10 cellular contexts compared by ENCODE assay signal in the genomic region with DNA sequence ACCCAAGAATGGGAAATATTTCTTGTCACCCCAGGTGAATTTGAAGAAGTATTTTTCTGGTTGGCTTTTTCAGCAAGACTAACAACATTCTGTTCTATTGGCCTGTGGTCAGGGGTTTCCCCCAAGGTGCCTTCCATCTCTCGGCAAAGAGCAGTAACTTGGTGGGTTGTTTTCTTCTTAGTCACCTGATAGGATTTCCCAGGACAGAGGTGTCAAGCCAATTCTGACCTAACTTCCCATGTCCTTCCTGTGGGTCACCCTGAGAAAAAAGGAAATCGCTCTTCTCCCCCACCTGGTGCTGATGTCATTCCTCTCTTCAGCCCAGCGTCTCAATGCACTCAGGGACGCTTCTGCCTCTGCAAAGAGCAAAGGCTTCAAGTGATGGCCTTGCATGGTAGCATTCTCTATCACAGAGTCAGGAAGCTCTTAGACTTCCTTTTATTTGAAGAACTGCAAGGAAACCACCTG. TPM values are rescaled to one million over a fixed set of nuclear protein-coding genes. Genes with fewer than 3 reads are reported as not detected.
DNase-seq lines count a peak whose midpoint lies in the region; ATAC-seq, FAIRE-seq and TF ChIP-seq lines count a peak whose summit lies in the region.
"Had no signal": no experiment of that assay in that cellular context is flagged by ENCODE, and none has a peak within 500 bp of the region (broad histone marks: within the 10 kb centered on the region; RNA-seq: fewer than 3 reads in every experiment).

No MANE protein-coding gene starts in this region.

- H2AFZ ChIP-seq in GM12878 (ENCODE audit: control insufficient read depth, low read depth, low read length) = peak overlapping the region; percentile 73

- CTCF ChIA-PET in GM12878 (lab: Yijun Ruan, JAX) = interaction anchor here (2.7 kb wide), 1 partner anchor 17 kb away, joined by 10 read pairs; no protein-coding TSS in a partner anchor

- TF ChIP-seq POLR2A in GM12878 (IDR thresholded peaks at IDR 0.05; ENCODE audit: low read depth, low read length) = no peak

- no TSS peak for BruUV-seq in GM12878 (replicated peaks; lab: Mats Ljungman, UMichigan)

- no peaks in the 10 kb centered on the region; a peak in 1 of 4 replicates for H3K27me3 ChIP-seq in GM12878 (replicated peaks in 1 of 2; ENCODE audit: control insufficient read depth in 2 of 2, insufficient read depth in 2 of 2, low read length in 1 of 2)

- no peak for FAIRE-seq in RCC 7860 (lab: Jason Lieb, UNC)
- FAIRE-seq in GM12878 (lab: Jason Lieb, UNC) = peak; percentile 88

- DNase-seq in RCC 7860 (ENCODE audit: low spot score) = peak; percentile 29
- DNase-seq in GM12878 (ENCODE audit: low read depth, low spot score) = peak; percentile 63
- DNase-seq in stimulated activated naive CD8-positive, alpha-beta T cell treated with anti-CD3 and anti-CD28 coated beads, Interleukin-15, Interleukin-2, amounts not matched to agents 100 U/mL and 50 U/mL, for 24 hours = peak; percentile 71
- no peak for DNase-seq in cerebellum (ENCODE audit: low spot score)
- no peak for DNase-seq in C1 segment of cervical spinal cord (lab: John Stamatoyannopoulos, UW)
- DNase-seq in mucosa of gallbladder (ENCODE audit: low spot score) = no peak

- H3K9ac ChIP-seq in GM12878 (ENCODE audit: control insufficient read depth, insufficient read depth, low read length) = no peak overlapping the region

- no peak for TF ChIP-seq RAD21 in GM12878 (IDR thresholded peaks at IDR 0.05; ENCODE audit: insufficient read depth, low read depth, low read length)

- in situ Hi-C loops in GM12878 (cut with MboI) = no loop called here

- SMC1A ChIA-PET in GM12878 (lab: Charles Lee; ENCODE audit: uncharacterized antibody, unreplicated experiment) = interaction anchor here (0.5 to 1.6 kb wide), 5 partner anchors 13 to 819 kb away, joined by 3 to 5 read pairs (median 3); no protein-coding TSS in a partner anchor

- H3K4me3 ChIP-seq in GM08714 (ENCODE audit: low read length) (peak overlapping the region; percentile 2; the same call in 1 of the 2 replicates), GM12878 (peak overlapping the region; percentile 3; the same call in 1 of the 2 replicates)
- H3K4me3 ChIP-seq: skin epidermis had no signal

- peak; percentile 85 for ATAC-seq in GM21737 (IDR thresholded peaks at IDR 0.05; ENCODE audit: unreplicated experiment)
- ATAC-seq in GM12878 = peak; percentile 93
- peak; percentile 89 for ATAC-seq in stimulated activated naive CD8-positive, alpha-beta T cell treated with anti-CD3 and anti-CD28 coated beads, Interleukin-15, Interleukin-2, amounts not matched to agents 100 U/mL and 50 U/mL, for 24 hours

- H3K36me3 ChIP-seq in GM12878 (ENCODE audit: control insufficient read depth in 2 of 2, insufficient read depth in 2 of 2, low read length in 1 of 2) = no peaks in the 10 kb centered on the region

- H4K20me1 ChIP-seq in GM12878 (ENCODE audit: control insufficient read depth, insufficient read depth) = no peaks in the 10 kb centered on the region

- H3K9me3 ChIP-seq in GM12878 (replicated peaks; ENCODE audit: control insufficient read depth, insufficient read depth, low read length) = no peaks in the 10 kb centered on the region

- RAD21 ChIA-PET in GM12878 (lab: Charles Lee; ENCODE audit: unreplicated experiment) = no interaction called here

- no peak for TF ChIP-seq EP300 in GM12878 (IDR thresholded peaks at IDR 0.05; ENCODE audit: borderline replicate concordance in 1 of 2, control insufficient read depth in 1 of 2, low read depth in 2 of 2, low read length in 2 of 2)

- peak overlapping the region; percentile 7 for H3K4me2 ChIP-seq in GM12878 (ENCODE audit: control insufficient read depth, insufficient read depth)

- TF ChIP-seq CTCF in GM12878 (IDR thresholded peaks at IDR 0.05 in 2 of 3, conservative IDR thresholded peaks at IDR 0.05 in 1 of 3; ENCODE audit: control insufficient read depth in 2 of 3, extremely low read depth in 1 of 3, insufficient read depth in 1 of 3, low read depth in 3 of 3, low read length in 3 of 3) = no peak

- POLR2A ChIA-PET in GM12878 (lab: Charles Lee) = no interaction called here

- WGBS in GM12878 (ENCODE audit: insufficient coverage, insufficient replicate concordance, low lambda C conversion rate, missing lambda C conversion rate) = 2% methylated on average over 4 of the region's 4 CpGs

- intact Hi-C loops in GM12878 (cut with micrococcal nuclease; ENCODE audit: unreplicated experiment) = no loop called here

- 0 out of 2 replicates have a peak, but pooled peaks cover 2% of the 10 kb centered on the region for H3K4me1 ChIP-seq in GM12878 (ENCODE audit: control insufficient read depth, insufficient read depth, low read length)

- H3K27ac ChIP-seq in GM12878 (ENCODE audit: control insufficient read depth, insufficient read depth) = no peak overlapping the region

- H3K79me2 ChIP-seq in GM12878 (ENCODE audit: control insufficient read depth, insufficient read depth, low read length) = no peaks in the 10 kb centered on the region

TF ChIP-seq in GM12878, 131 proteins besides CTCF, POLR2A, EP300 and RAD21 (continues in another document):
- TF ChIP-seq, protein P1, sequence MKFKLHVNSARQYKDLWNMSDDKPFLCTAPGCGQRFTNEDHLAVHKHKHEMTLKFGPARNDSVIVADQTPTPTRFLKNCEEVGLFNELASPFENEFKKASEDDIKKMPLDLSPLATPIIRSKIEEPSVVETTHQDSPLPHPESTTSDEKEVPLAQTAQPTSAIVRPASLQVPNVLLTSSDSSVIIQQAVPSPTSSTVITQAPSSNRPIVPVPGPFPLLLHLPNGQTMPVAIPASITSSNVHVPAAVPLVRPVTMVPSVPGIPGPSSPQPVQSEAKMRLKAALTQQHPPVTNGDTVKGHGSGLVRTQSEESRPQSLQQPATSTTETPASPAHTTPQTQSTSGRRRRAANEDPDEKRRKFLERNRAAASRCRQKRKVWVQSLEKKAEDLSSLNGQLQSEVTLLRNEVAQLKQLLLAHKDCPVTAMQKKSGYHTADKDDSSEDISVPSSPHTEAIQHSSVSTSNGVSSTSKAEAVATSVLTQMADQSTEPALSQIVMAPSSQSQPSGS (IDR thresholded peaks at IDR 0.05; ENCODE audit: low read length) = peak; percentile 77; the same call in 1 of the 2 replicates
- TF ChIP-seq IRF4 (IDR thresholded peaks at IDR 0.05; ENCODE audit: low read depth, low read length) = 0 out of 2 replicates have a peak, but pooled peaks have one; percentile 11
- TF ChIP-seq JUNB (IDR thresholded peaks at IDR 0.05) = peak; percentile 35; the same call in 1 of the 2 replicates
- peak; percentile 91 for TF ChIP-seq RUNX3 (IDR thresholded peaks at IDR 0.05; ENCODE audit: low read length)
- TF ChIP-seq SIN3A (IDR thresholded peaks at IDR 0.05; ENCODE audit: low read depth, low read length) = no peak
- TF ChIP-seq RELA (IDR thresholded peaks at IDR 0.05; ENCODE audit: borderline replicate concordance, partially characterized antibody) = no peak
- 0 out of 4 replicates have a peak, but pooled peaks of 1 of the 2 experiments have one; percentile 18 for TF ChIP-seq BHLHE40 (IDR thresholded peaks at IDR 0.05; ENCODE audit: borderline replicate concordance in 1 of 2, low read depth in 2 of 2, low read length in 1 of 2)
- 0 out of 2 replicates have a peak, but pooled peaks have one; percentile 34 for TF ChIP-seq DPF2 (IDR thresholded peaks at IDR 0.05)
- no peak for TF ChIP-seq CBFB (IDR thresholded peaks at IDR 0.05; ENCODE audit: low read depth)
- TF ChIP-seq MEF2B (IDR thresholded peaks at IDR 0.05; ENCODE audit: partially characterized antibody, poor library complexity, severe bottlenecking) = peak; percentile 22
- peak in 1 of 2 experiments; percentile 83; a peak in 2 of 4 replicates for TF ChIP-seq ETV6 (conservative IDR thresholded peaks at IDR 0.05 in 1 of 2, IDR thresholded peaks at IDR 0.05 in 1 of 2; ENCODE audit: borderline replicate concordance in 1 of 2, low read depth in 1 of 2)

RNA-seq across cellular contexts. Expression of a gene that starts 16.1 kb away (rescaled TPM):
- 0.44 TPM in 1 of 2 replicates, not detected in the other for total RNA-seq in GM12878 (2013; cell fraction: nucleolus; rRNA removed)
- total RNA-seq in GM12878 (2014; rRNA removed) = 0.11 and 0.17 TPM in 2 replicates
- total RNA-seq in GM12878 (2014; rRNA removed; fragmentation: Illumina TruSeq; extraction: Trizol) = 0.14 TPM in 1 of 2 replicates, not detected in the other
- 0.28 and 0.69 TPM in 2 replicates for total RNA-seq in GM12878 (2021)
- not detected for polyA plus RNA-seq in GM12878 (2011; ENCODE audit: low read depth)
- polyA plus RNA-seq in GM12878 (2011; rRNA removed) = 1.4 and 2.5 TPM in 2 replicates
- polyA plus RNA-seq in GM12878 (2011; cell fraction: cytosol; rRNA removed) = 0.39 and 0.48 TPM in 2 replicates
- polyA plus RNA-seq in GM12878 (2011; cell fraction: nucleus; rRNA removed) = 0.48 and 0.83 TPM in 2 replicates
- polyA plus RNA-seq in GM12878 (2012) = 0.24 TPM in 1 of 2 replicates, not detected in the other
- polyA plus RNA-seq in GM12878 (2014; fragmentation: Illumina TruSeq; extraction: Trizol) = 0.10 and 0.36 TPM in 2 replicates
- polyA plus RNA-seq in GM12878 (2014; fragmentation: Nextera tagmentation; extraction: Ambion mirVana) = under 1 TPM; 0.23 to 0.66 TPM
- polyA plus RNA-seq in GM12878 (2014; rRNA removed) = 0.10 and 0.54 TPM in 2 replicates
- under 1 TPM in 1 of 2 experiments, not detected in 1; 0.23 TPM for polyA plus RNA-seq in GM12878 (2016; fragmentation: Nextera tagmentation; extraction: Ambion mirVana)
- 0.59 TPM in 1 of 2 replicates, not detected in the other for polyA minus RNA-seq in GM12878 (2011; rRNA and poly(A)+ RNA removed)
- polyA minus RNA-seq in GM12878 (2011; cell fraction: cytosol; rRNA and poly(A)+ RNA removed) = not detected in 2 replicates
- polyA minus RNA-seq in GM12878 (2011; cell fraction: nucleus; rRNA and poly(A)+ RNA removed) = 0.48 TPM in 1 of 2 replicates, not detected in the other
- not detected for total RNA-seq in cerebellum
- total RNA-seq in mucosa of gallbladder = 0.66 TPM
- total RNA-seq: dermis microvascular lymphatic vessel endothelial cell had no signal

RNA-seq across cellular contexts. Expression of a gene that starts 50.0 kb away (rescaled TPM):
- not detected in 2 replicates for total RNA-seq in GM12878 (2013; cell fraction: nucleolus; rRNA removed)
- not detected in 2 replicates for total RNA-seq in GM12878 (2014; rRNA removed)
- total RNA-seq in GM12878 (2014; rRNA removed; fragmentation: Illumina TruSeq; extraction: Trizol) = not detected in 2 replicates
- total RNA-seq in GM12878 (2021) = not detected in 2 replicates
- polyA plus RNA-seq in GM12878 (2011; ENCODE audit: low read depth) = not detected
- polyA plus RNA-seq in GM12878 (2011; rRNA removed) = not detected in 2 replicates
- polyA plus RNA-seq in GM12878 (2011; cell fraction: cytosol; rRNA removed) = not detected in 2 replicates
- polyA plus RNA-seq in GM12878 (2011; cell fraction: nucleus; rRNA removed) = not detected in 2 replicates
- not detected in 2 replicates for polyA plus RNA-seq in GM12878 (2012)
- polyA plus RNA-seq in GM12878 (2014; fragmentation: Illumina TruSeq; extraction: Trizol) = not detected in 2 replicates
- polyA plus RNA-seq in GM12878 (2014; fragmentation: Nextera tagmentation; extraction: Ambion mirVana) = not detected
- not detected in 2 replicates for polyA plus RNA-seq in GM12878 (2014; rRNA removed)
- polyA plus RNA-seq in GM12878 (2016; fragmentation: Nextera tagmentation; extraction: Ambion mirVana) = not detected
- polyA minus RNA-seq in GM12878 (2011; rRNA and poly(A)+ RNA removed) = not detected in 2 replicates
- polyA minus RNA-seq in GM12878 (2011; cell fraction: cytosol; rRNA and poly(A)+ RNA removed) = not detected in 2 replicates
- not detected in 2 replicates for polyA minus RNA-seq in GM12878 (2011; cell fraction: nucleus; rRNA and poly(A)+ RNA removed)
- total RNA-seq in cerebellum = not detected
- not detected for total RNA-seq in mucosa of gallbladder
- total RNA-seq: dermis microvascular lymphatic vessel endothelial cell had no signal

Comparison
In these comparisons a context has a peak if more than half of its experiments do, and no peak if none do; other contexts are left out.
1. DNase-seq: peak in RCC 7860 (single experiment), GM12878 (single experiment) and stimulated activated naive CD8-positive, alpha-beta T cell treated with anti-CD3 and anti-CD28 coated beads, Interleukin-15, Interleukin-2, amounts not matched to agents 100 U/mL and 50 U/mL, for 24 hours (single experiment); none in cerebellum (single experiment), C1 segment of cervical spinal cord (0 of 14) and mucosa of gallbladder (single experiment).
2. Peak in every context shown above with its lines, with median percentiles within 50 percentile points of each other: ATAC-seq.